ENCODE assay signal across 8 cellular contexts in genomic region chrX:53714580-53715335, GRCh38. TPM values are rescaled to one million over a fixed set of nuclear protein-coding genes. Genes with fewer than 3 reads are reported as not detected.
A peak's percentile ranks its signal among the peaks of the same experiment; 100 is the strongest.
DNase-seq lines count a peak whose midpoint lies in the region; ATAC-seq and TF ChIP-seq lines count a peak whose summit lies in the region.

No MANE protein-coding gene starts in this region.

- no peak for TF ChIP-seq EP300 in ovary (IDR thresholded peaks at IDR 0.05)

- H3K27ac ChIP-seq in KMS-11: peak overlapping the region; percentile 97
- no peak overlapping the region for H3K27ac ChIP-seq in ovary

- peak overlapping the region; percentile 76 for H3K9ac ChIP-seq in KMS-11

- peak; percentile 67 for ATAC-seq in GM21717 (IDR thresholded peaks at IDR 0.05; ENCODE audit: unreplicated experiment)

- TF ChIP-seq CTCF in GM12864 (IDR thresholded peaks at IDR 0.05; ENCODE audit: low read depth, low read length, missing control alignments) (peak; percentile 6), KMS-11 (conservative IDR thresholded peaks at IDR 0.05; ENCODE audit: low read depth, low read length) (no peak), fibroblast of the aortic adventitia (IDR thresholded peaks at IDR 0.05; ENCODE audit: insufficient read depth, low read length) (peak; percentile 13), ovary (IDR thresholded peaks at IDR 0.05) (no peak)

- WGBS in ovary, 3 donors: 30 to 34% (median 30%) methylated on average over 4 of the region's 4 CpGs

- intact Hi-C loops in ovary (cut with DNase I): no loop called here

- H3K4me3 ChIP-seq in GM12864 (ENCODE audit: low read depth, low read length) (peak overlapping the region; percentile 41), KMS-11 (IDR thresholded peaks at IDR 0.05; ENCODE audit: insufficient read depth, low read depth, low read length) (no peak overlapping the region), fibroblast of the aortic adventitia (ENCODE audit: low read depth, low read length) (no peak overlapping the region), ovary (no peak overlapping the region)

- no peaks in the 10 kb centered on the region for H3K36me3 ChIP-seq in KMS-11 (ENCODE audit: insufficient read depth)
- no peaks in the 10 kb centered on the region for H3K36me3 ChIP-seq in ovary

- peak overlapping the region; percentile 69 for H3K4me2 ChIP-seq in KMS-11

- DNase-seq in GM12864 (ENCODE audit: low read depth) (peak; percentile 80), fibroblast of the aortic adventitia (ENCODE audit: low read depth) (peak; percentile 54), NCI-H82 (lab: John Stamatoyannopoulos, UW) (no peak), ovary (no peak)
- DNase-seq in activated CD4-positive, alpha-beta T cell treated with anti-CD3 and anti-CD28 coated beads, Interleukin-2, amount 50 U/mL, for 1 hour: peak; percentile 23
- DNase-seq in stimulated activated CD8-positive, alpha-beta memory T cell treated with anti-CD3 and anti-CD28 coated beads, Interleukin-4, amount 100 ng/mL, for 24 hours (ENCODE audit: low read depth): peak; percentile 44

- H3K9me3 ChIP-seq in ovary: no peaks in the 10 kb centered on the region

- H4K20me1 ChIP-seq in KMS-11 (ENCODE audit: insufficient read depth): no peaks in the 10 kb centered on the region

- peak overlapping the region; percentile 39 for H2AFZ ChIP-seq in KMS-11 (ENCODE audit: low read depth)

- H3K4me1 ChIP-seq in KMS-11 (ENCODE audit: low read depth, poor library complexity, severe bottlenecking) (peaks cover 53% of the 10 kb centered on the region), ovary (ENCODE audit: insufficient read depth) (no peaks in the 10 kb centered on the region)

- H3K79me2 ChIP-seq in KMS-11 (ENCODE audit: insufficient read depth, low read depth): no peaks in the 10 kb centered on the region

- H3K27me3 ChIP-seq in KMS-11 (ENCODE audit: insufficient read depth, low read depth): no peaks in the 10 kb centered on the region
- no peaks in the 10 kb centered on the region for H3K27me3 ChIP-seq in ovary

- no peak for TF ChIP-seq POLR2A in ovary (IDR thresholded peaks at IDR 0.05)

RNA-seq across cellular contexts. Expression of gene HUWE1, which starts 28.2 kb away (rescaled TPM):
- total RNA-seq in fibroblast of the aortic adventitia (ENCODE audit: low replicate concordance) (90.0 and 167 TPM in 2 replicates), ovary (100 to 1,000 TPM in 5 of 7 donors, 10 to 100 TPM in 2; 61.5 to 198 (median 188) TPM)
- polyA plus RNA-seq in ovary: 100 to 1,000 TPM in 1 of 2 donors, 10 to 100 TPM in 1; 58.2 to 189 TPM

Comparison
In these comparisons a context has a peak if more than half of its experiments do, and no peak if none do; other contexts are left out.
1. DNase-seq: peak in GM12864 (single experiment), activated CD4-positive, alpha-beta T cell treated with anti-CD3 and anti-CD28 coated beads, Interleukin-2, amount 50 U/mL, for 1 hour (single experiment), fibroblast of the aortic adventitia (single experiment) and stimulated activated CD8-positive, alpha-beta memory T cell treated with anti-CD3 and anti-CD28 coated beads, Interleukin-4, amount 100 ng/mL, for 24 hours (single experiment); none in NCI-H82 (single experiment) and ovary (0 of 5).
2. CTCF ChIP-seq: peak in GM12864 (single experiment) and fibroblast of the aortic adventitia (single experiment); none in KMS-11 (single experiment) and ovary (0 of 3).